18 cellular contexts compared by ENCODE assay signal in the genomic region with DNA sequence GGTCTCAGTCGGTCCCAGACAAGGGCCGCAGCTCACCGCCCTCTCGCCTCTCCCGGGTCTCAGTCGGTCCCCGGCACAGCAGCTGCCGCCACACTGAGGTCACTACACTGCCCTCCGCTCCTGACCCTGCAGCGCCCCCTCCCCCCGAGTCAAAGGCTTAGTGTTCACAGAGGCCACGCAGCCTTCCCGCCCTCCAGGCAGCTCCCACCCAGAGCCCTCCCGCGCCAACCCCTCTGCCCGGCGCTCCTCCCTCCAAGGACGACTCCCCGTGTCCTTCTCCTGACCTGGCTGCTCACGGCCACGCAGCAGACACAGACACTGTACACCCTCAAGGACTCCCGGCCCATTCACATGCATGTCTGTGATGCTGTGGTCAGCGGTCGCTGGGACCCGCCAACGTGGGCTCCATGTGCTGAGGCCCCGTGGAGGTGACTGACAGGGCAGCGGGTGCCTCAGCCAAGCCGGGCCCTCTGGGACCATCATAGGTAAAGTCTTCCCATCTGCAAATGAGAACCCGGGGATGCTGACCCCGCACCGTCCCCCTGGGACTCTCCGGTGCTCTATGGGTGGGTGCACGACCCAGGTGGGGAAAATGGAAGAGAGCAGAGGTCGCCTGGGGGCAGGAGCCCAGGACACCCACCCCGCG. TPM values are rescaled to one million over a fixed set of nuclear protein-coding genes. Genes with fewer than 3 reads are reported as not detected.
DNase-seq lines count a peak whose midpoint lies in the region; ATAC-seq and TF ChIP-seq lines count a peak whose summit lies in the region.
"Had no signal": no experiment of that assay in that cellular context is flagged by ENCODE, and none has a peak within 500 bp of the region (broad histone marks: within the 10 kb centered on the region; RNA-seq: fewer than 3 reads in every experiment).

No MANE protein-coding gene starts in this region.

- H3K27ac ChIP-seq in GM23338 (ENCODE audit: low read depth) = no peak overlapping the region
- H3K27ac ChIP-seq: A549 had no signal

- H3K27me3 Mint-ChIP-seq in GM23338 (ENCODE audit: insufficient read depth, low read depth, poor library complexity) (peaks cover 26% of the 10 kb centered on the region), nephron progenitor cell (ENCODE audit: low read depth, poor library complexity) (peaks cover 19% of the 10 kb centered on the region)

- no peaks in the 10 kb centered on the region for H3K79me2 ChIP-seq in GM23338 (replicated peaks; ENCODE audit: insufficient read depth)

- H3K4me1 Mint-ChIP-seq in GM23338 (peaks cover 3% of the 10 kb centered on the region; the same call in 2 of the 3 replicates), nephron progenitor cell (peaks cover 50% of the 10 kb centered on the region)
- H3K4me1 Mint-ChIP-seq in stimulated activated effector memory CD8-positive, alpha-beta T cell treated with anti-CD3 and anti-CD28 coated beads, Interleukin-12 subunit alpha, Interleukin-12 subunit beta, amount 100 ng/mL, for 72 hours = peaks cover 8% of the 10 kb centered on the region
- H3K4me1 Mint-ChIP-seq: CD14-positive monocyte had no signal

- H3K9me2 ChIP-seq in GM23338 (ENCODE audit: insufficient read depth) = no peaks in the 10 kb centered on the region

- no peak overlapping the region for H3K4me3 ChIP-seq in GM23338
- H3K4me3 ChIP-seq: A549 had no signal

- no peak overlapping the region for H3K4me3 Mint-ChIP-seq in GM23338
- peak overlapping the region; percentile 55 for H3K4me3 Mint-ChIP-seq in nephron progenitor cell
- H3K4me3 Mint-ChIP-seq in stimulated activated effector memory CD8-positive, alpha-beta T cell treated with anti-CD3 and anti-CD28 coated beads, Interleukin-12 subunit alpha, Interleukin-12 subunit beta, amount 100 ng/mL, for 72 hours = no peak overlapping the region
- H3K4me3 Mint-ChIP-seq: CD14-positive monocyte; CD8-positive, alpha-beta T cell; IgD-negative memory B cell had no signal

- ATAC-seq in GM23338 = peak; percentile 11; the same call in 2 of the 3 replicates
- ATAC-seq in stimulated activated effector memory CD8-positive, alpha-beta T cell treated with anti-CD3 and anti-CD28 coated beads, Interleukin-12 subunit alpha, Interleukin-12 subunit beta, amount 100 ng/mL, for 72 hours = peak; percentile 4
- no peak for ATAC-seq in HG02840 (IDR thresholded peaks at IDR 0.05; ENCODE audit: low FRiP score, unreplicated experiment)
- ATAC-seq: A549; CD8-positive, alpha-beta T cell; HCT116 had no signal

- no peaks in the 10 kb centered on the region for H3K36me3 Mint-ChIP-seq in GM23338 (ENCODE audit: low read depth)
- no peaks in the 10 kb centered on the region for H3K36me3 Mint-ChIP-seq in nephron progenitor cell (ENCODE audit: low read depth)
- no peaks in the 10 kb centered on the region for H3K36me3 Mint-ChIP-seq in stimulated activated effector memory CD8-positive, alpha-beta T cell treated with anti-CD3 and anti-CD28 coated beads, Interleukin-12 subunit alpha, Interleukin-12 subunit beta, amount 100 ng/mL, for 72 hours
- H3K36me3 Mint-ChIP-seq: CD14-positive monocyte; CD8-positive, alpha-beta T cell; IgD-negative memory B cell had no signal

- no peak overlapping the region for H3K4me2 ChIP-seq in GM23338
- H3K4me2 ChIP-seq: A549 had no signal

- H3K9me3 Mint-ChIP-seq in GM23338 = no peaks in the 10 kb centered on the region
- no peaks in the 10 kb centered on the region for H3K9me3 Mint-ChIP-seq in nephron progenitor cell
- no peaks in the 10 kb centered on the region for H3K9me3 Mint-ChIP-seq in stimulated activated effector memory CD8-positive, alpha-beta T cell treated with anti-CD3 and anti-CD28 coated beads, Interleukin-12 subunit alpha, Interleukin-12 subunit beta, amount 100 ng/mL, for 72 hours
- H3K9me3 Mint-ChIP-seq: CD8-positive, alpha-beta T cell had no signal

- H3K27me3 ChIP-seq in GM23338 (ENCODE audit: insufficient read depth) = no peaks in the 10 kb centered on the region

- DNase-seq in GM23338 (ENCODE audit: low spot score) (no peak), ecto neural progenitor cell (ENCODE audit: low spot score) (peak; percentile 69), nephron progenitor cell (peak; percentile 47), OCI-M2 (lab: John Stamatoyannopoulos, UW; ENCODE audit: unreplicated experiment) (no peak), NCI-H774 (lab: John Stamatoyannopoulos, UW) (no peak)
- no peak for DNase-seq in stimulated activated effector memory CD8-positive, alpha-beta T cell treated with anti-CD3 and anti-CD28 coated beads, Interleukin-12 subunit alpha, Interleukin-12 subunit beta, amount 100 ng/mL, for 72 hours (ENCODE audit: low spot score in 2 of 2)
- DNase-seq: BE2C; CD8-positive, alpha-beta T cell; COR-L47; DMS53; GF-D8 had no signal

- no peak overlapping the region for H2AFZ ChIP-seq in GM23338

- no peaks in the 10 kb centered on the region for H3K4me1 ChIP-seq in GM23338 (ENCODE audit: insufficient read depth)
- H3K4me1 ChIP-seq: A549, BE2C had no signal

- peaks cover 8% of the 10 kb centered on the region for H3F3A ChIP-seq in GM23338 (replicated peaks; ENCODE audit: low read depth)

- H3K36me3 ChIP-seq in GM23338 (ENCODE audit: insufficient read depth) = no peaks in the 10 kb centered on the region
- H3K36me3 ChIP-seq: BE2C had no signal

- H4K20me1 ChIP-seq in GM23338 (replicated peaks; ENCODE audit: insufficient read depth) = no peaks in the 10 kb centered on the region

- H3K27ac Mint-ChIP-seq in GM23338 = no peak overlapping the region
- H3K27ac Mint-ChIP-seq in nephron progenitor cell = peak overlapping the region; percentile 24
- no peak overlapping the region for H3K27ac Mint-ChIP-seq in stimulated activated effector memory CD8-positive, alpha-beta T cell treated with anti-CD3 and anti-CD28 coated beads, Interleukin-12 subunit alpha, Interleukin-12 subunit beta, amount 100 ng/mL, for 72 hours
- H3K27ac Mint-ChIP-seq: CD14-positive monocyte; CD8-positive, alpha-beta T cell; IgD-negative memory B cell had no signal

- TF ChIP-seq CTCF in GM23338 (conservative IDR thresholded peaks at IDR 0.05; ENCODE audit: low read depth in 2 of 2) = peak in 1 of 2 experiments; percentile 29; a peak in 1 of 4 replicates
- TF ChIP-seq CTCF in nephron progenitor cell (IDR thresholded peaks at IDR 0.05) = no peak

TF ChIP-seq in GM23338, 12 proteins besides CTCF, POLR2A, EP300 and RAD21:
- TF ChIP-seq, protein P1, sequence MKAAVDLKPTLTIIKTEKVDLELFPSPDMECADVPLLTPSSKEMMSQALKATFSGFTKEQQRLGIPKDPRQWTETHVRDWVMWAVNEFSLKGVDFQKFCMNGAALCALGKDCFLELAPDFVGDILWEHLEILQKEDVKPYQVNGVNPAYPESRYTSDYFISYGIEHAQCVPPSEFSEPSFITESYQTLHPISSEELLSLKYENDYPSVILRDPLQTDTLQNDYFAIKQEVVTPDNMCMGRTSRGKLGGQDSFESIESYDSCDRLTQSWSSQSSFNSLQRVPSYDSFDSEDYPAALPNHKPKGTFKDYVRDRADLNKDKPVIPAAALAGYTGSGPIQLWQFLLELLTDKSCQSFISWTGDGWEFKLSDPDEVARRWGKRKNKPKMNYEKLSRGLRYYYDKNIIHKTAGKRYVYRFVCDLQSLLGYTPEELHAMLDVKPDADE (IDR thresholded peaks at IDR 0.05) = no peak
- TF ChIP-seq, protein P2, sequence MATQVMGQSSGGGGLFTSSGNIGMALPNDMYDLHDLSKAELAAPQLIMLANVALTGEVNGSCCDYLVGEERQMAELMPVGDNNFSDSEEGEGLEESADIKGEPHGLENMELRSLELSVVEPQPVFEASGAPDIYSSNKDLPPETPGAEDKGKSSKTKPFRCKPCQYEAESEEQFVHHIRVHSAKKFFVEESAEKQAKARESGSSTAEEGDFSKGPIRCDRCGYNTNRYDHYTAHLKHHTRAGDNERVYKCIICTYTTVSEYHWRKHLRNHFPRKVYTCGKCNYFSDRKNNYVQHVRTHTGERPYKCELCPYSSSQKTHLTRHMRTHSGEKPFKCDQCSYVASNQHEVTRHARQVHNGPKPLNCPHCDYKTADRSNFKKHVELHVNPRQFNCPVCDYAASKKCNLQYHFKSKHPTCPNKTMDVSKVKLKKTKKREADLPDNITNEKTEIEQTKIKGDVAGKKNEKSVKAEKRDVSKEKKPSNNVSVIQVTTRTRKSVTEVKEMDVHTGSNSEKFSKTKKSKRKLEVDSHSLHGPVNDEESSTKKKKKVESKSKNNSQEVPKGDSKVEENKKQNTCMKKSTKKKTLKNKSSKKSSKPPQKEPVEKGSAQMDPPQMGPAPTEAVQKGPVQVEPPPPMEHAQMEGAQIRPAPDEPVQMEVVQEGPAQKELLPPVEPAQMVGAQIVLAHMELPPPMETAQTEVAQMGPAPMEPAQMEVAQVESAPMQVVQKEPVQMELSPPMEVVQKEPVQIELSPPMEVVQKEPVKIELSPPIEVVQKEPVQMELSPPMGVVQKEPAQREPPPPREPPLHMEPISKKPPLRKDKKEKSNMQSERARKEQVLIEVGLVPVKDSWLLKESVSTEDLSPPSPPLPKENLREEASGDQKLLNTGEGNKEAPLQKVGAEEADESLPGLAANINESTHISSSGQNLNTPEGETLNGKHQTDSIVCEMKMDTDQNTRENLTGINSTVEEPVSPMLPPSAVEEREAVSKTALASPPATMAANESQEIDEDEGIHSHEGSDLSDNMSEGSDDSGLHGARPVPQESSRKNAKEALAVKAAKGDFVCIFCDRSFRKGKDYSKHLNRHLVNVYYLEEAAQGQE (IDR thresholded peaks at IDR 0.05; ENCODE audit: unreplicated experiment) = no peak
- no peak for TF ChIP-seq STAT1 (IDR thresholded peaks at IDR 0.05; ENCODE audit: unreplicated experiment)
TF ChIP-seq in GM23338: peak in this region for 0.

RNA-seq across cellular contexts. Expression of a gene that starts 16.3 kb away (rescaled TPM):
- 2.5 TPM in 2 replicates for total RNA-seq in GM23338 (2014; rRNA removed; shearing (Covaris generic))
- 0.81 and 0.90 TPM in 2 replicates for polyA plus RNA-seq in GM23338 (2016; fragmentation: Nextera tagmentation; extraction: Ambion mirVana)
- total RNA-seq: CD8-positive, alpha-beta T cell; HT-29 had no signal
- polyA plus RNA-seq: AG04450, CD14-positive monocyte had no signal

Comparison
In these comparisons a context has a peak if more than half of its experiments do, and no peak if none do; other contexts are left out.
1. DNase-seq: peak in ecto neural progenitor cell (single experiment) and nephron progenitor cell (single experiment); none in GM23338 (single experiment), stimulated activated effector memory CD8-positive, alpha-beta T cell treated with anti-CD3 and anti-CD28 coated beads, Interleukin-12 subunit alpha, Interleukin-12 subunit beta, amount 100 ng/mL, for 72 hours (0 of 2), OCI-M2 (single experiment) and NCI-H774 (single experiment).